Comparison of ENCODE assay signal across 10 cellular contexts in genomic region chr17:68344701-68345136, GRCh38. TPM values are rescaled to one million over a fixed set of nuclear protein-coding genes. Genes with fewer than 3 reads are reported as not detected.
A peak's percentile ranks its signal among the peaks of the same experiment; 100 is the strongest.
DNase-seq lines count a peak whose midpoint lies in the region; ATAC-seq and TF ChIP-seq lines count a peak whose summit lies in the region.
"Had no signal": no experiment of that assay in that cellular context is flagged by ENCODE, and none has a peak within 500 bp of the region (broad histone marks: within the 10 kb centered on the region; RNA-seq: fewer than 3 reads in every experiment).

No MANE protein-coding gene starts in this region.

- peak; percentile 85 for DNase-seq in Jurkat, Clone E6-1 (ENCODE audit: low read depth, low spot score)
- DNase-seq in WTC11 (ENCODE audit: low spot score) (no peak), OCI-M1 (lab: John Stamatoyannopoulos, UW) (no peak), esophagus muscularis mucosa (ENCODE audit: extremely low spot score) (no peak), Right ventricle myocardium superior (no peak)
- peak; percentile 62 for DNase-seq in activated naive CD8-positive, alpha-beta T cell treated with anti-CD3 and anti-CD28 coated beads, Interleukin-2, amount 10 ng/mL, durations not matched to agents 7 days and 5 days
- DNase-seq in stimulated activated CD8-positive, alpha-beta memory T cell treated with anti-CD3 and anti-CD28 coated beads, Interleukin-4, amount 100 ng/mL, for 24 hours (ENCODE audit: low read depth), result peak; percentile 19
- DNase-seq: glutamatergic neuron had no signal

- no peaks in the 10 kb centered on the region for H3K9me3 Mint-ChIP-seq in WTC11
- no peaks in the 10 kb centered on the region for H3K9me3 Mint-ChIP-seq in activated naive CD8-positive, alpha-beta T cell treated with anti-CD3 and anti-CD28 coated beads, Interleukin-2, amount 10 ng/mL, durations not matched to agents 7 days and 5 days

- H3K27me3 ChIP-seq in esophagus muscularis mucosa, result no peaks in the 10 kb centered on the region
- H3K27me3 ChIP-seq: ascending aorta had no signal

- H3K4me3 ChIP-seq in Jurkat, Clone E6-1 (ENCODE audit: low read length), result peak overlapping the region; percentile 30
- no peak overlapping the region for H3K4me3 ChIP-seq in esophagus muscularis mucosa
- H3K4me3 ChIP-seq: ascending aorta had no signal

- H3K4me3 Mint-ChIP-seq in WTC11, result no peak overlapping the region
- H3K4me3 Mint-ChIP-seq in activated naive CD8-positive, alpha-beta T cell treated with anti-CD3 and anti-CD28 coated beads, Interleukin-2, amount 10 ng/mL, durations not matched to agents 7 days and 5 days, result peak overlapping the region; percentile 60

- peaks cover 5% of the 10 kb centered on the region for H3K4me1 Mint-ChIP-seq in WTC11
- H3K4me1 Mint-ChIP-seq in activated naive CD8-positive, alpha-beta T cell treated with anti-CD3 and anti-CD28 coated beads, Interleukin-2, amount 10 ng/mL, durations not matched to agents 7 days and 5 days, result peaks cover 65% of the 10 kb centered on the region

- WGBS in esophagus muscularis mucosa, result 88% methylated on average over 3 of the region's 4 CpGs

- no peak for TF ChIP-seq CTCF in WTC11 (IDR thresholded peaks at IDR 0.05)
- TF ChIP-seq CTCF in esophagus muscularis mucosa (IDR thresholded peaks at IDR 0.05), result no peak

- H3K9me3 ChIP-seq in esophagus muscularis mucosa, result no peaks in the 10 kb centered on the region
- H3K9me3 ChIP-seq: ascending aorta had no signal

- no peak overlapping the region for H3K27ac Mint-ChIP-seq in WTC11
- H3K27ac Mint-ChIP-seq in activated naive CD8-positive, alpha-beta T cell treated with anti-CD3 and anti-CD28 coated beads, Interleukin-2, amount 10 ng/mL, durations not matched to agents 7 days and 5 days, result peak overlapping the region; percentile 85

- POLR2A ChIA-PET in WTC11 (lab: Charles Lee), result no interaction called here
- POLR2A ChIA-PET in activated naive CD8-positive, alpha-beta T cell treated with anti-CD3 and anti-CD28 coated beads, Interleukin-2, amount 10 ng/mL, durations not matched to agents 7 days and 5 days (lab: Charles Lee), result interaction anchor here (0.8 to 5.0 kb wide), 8 partner anchors 12 to 143 kb away, joined by 3 to 55 read pairs (median 3); partner anchors contain the start of genes AMZ2, ARSG, SLC16A6 and WIPI1

- H3K36me3 Mint-ChIP-seq in WTC11, result no peaks in the 10 kb centered on the region
- peaks cover 6% of the 10 kb centered on the region for H3K36me3 Mint-ChIP-seq in activated naive CD8-positive, alpha-beta T cell treated with anti-CD3 and anti-CD28 coated beads, Interleukin-2, amount 10 ng/mL, durations not matched to agents 7 days and 5 days

- CTCF ChIA-PET in WTC11 (lab: Charles Lee), result interaction anchor here (0.5 to 1.4 kb wide), 2 partner anchors 54 to 60 kb away, joined by 3 to 6 read pairs; no protein-coding TSS in a partner anchor

- peak; percentile 51 for ATAC-seq in WTC11
- peak; percentile 37 for ATAC-seq in activated naive CD8-positive, alpha-beta T cell treated with anti-CD3 and anti-CD28 coated beads, Interleukin-2, amount 10 ng/mL, durations not matched to agents 7 days and 5 days (ENCODE audit: low read depth)
- no peak for ATAC-seq in HG03342 (IDR thresholded peaks at IDR 0.05; ENCODE audit: unreplicated experiment)
- no peak for ATAC-seq in Right ventricle myocardium superior (ENCODE audit: poor library complexity)

- no peak overlapping the region for H3K27ac ChIP-seq in esophagus muscularis mucosa (replicated peaks in 1 of 4)
- H3K27ac ChIP-seq: ascending aorta had no signal

- TF ChIP-seq EP300 in esophagus muscularis mucosa (IDR thresholded peaks at IDR 0.05), result no peak

- TF ChIP-seq POLR2A in esophagus muscularis mucosa (IDR thresholded peaks at IDR 0.05; ENCODE audit: low read depth), result no peak

- peaks cover 0 to 3% (median 0%) of the 10 kb centered on the region in 4 donors for H3K36me3 ChIP-seq in esophagus muscularis mucosa
- H3K36me3 ChIP-seq: ascending aorta had no signal

- H3K27me3 Mint-ChIP-seq in WTC11 (ENCODE audit: low read depth), result no peaks in the 10 kb centered on the region
- H3K27me3 Mint-ChIP-seq in activated naive CD8-positive, alpha-beta T cell treated with anti-CD3 and anti-CD28 coated beads, Interleukin-2, amount 10 ng/mL, durations not matched to agents 7 days and 5 days, result no peaks in the 10 kb centered on the region

- no peaks in the 10 kb centered on the region for H3K4me1 ChIP-seq in esophagus muscularis mucosa
- H3K4me1 ChIP-seq: ascending aorta had no signal

- intact Hi-C loops in esophagus muscularis mucosa (cut with DNase I), result no loop called here
- intact Hi-C loops in Right ventricle myocardium superior (cut with DNase I), result no loop called here

TF ChIP-seq in WTC11, 78 proteins besides CTCF, POLR2A, EP300 and RAD21:
- TF ChIP-seq PREB (CRISPR knock-in tag; IDR thresholded peaks at IDR 0.05; ENCODE audit: borderline replicate concordance) (no peak), TEAD1 (CRISPR knock-in tag; IDR thresholded peaks at IDR 0.05) (no peak), ZNF317 (CRISPR knock-in tag; IDR thresholded peaks at IDR 0.05; ENCODE audit: borderline replicate concordance, low read depth) (no peak), MYBL2 (CRISPR knock-in tag; IDR thresholded peaks at IDR 0.05) (no peak), OVOL2 (CRISPR knock-in tag; IDR thresholded peaks at IDR 0.05; ENCODE audit: borderline replicate concordance) (no peak), HMGA2 (CRISPR knock-in tag; IDR thresholded peaks at IDR 0.05) (no peak), KAT7 (CRISPR knock-in tag; IDR thresholded peaks at IDR 0.05; ENCODE audit: borderline replicate concordance) (no peak), GTF2I (CRISPR knock-in tag; conservative IDR thresholded peaks at IDR 0.05) (no peak)

RNA-seq across cellular contexts. Expression of gene ARSG, which starts 53.4 kb away (rescaled TPM):
- polyA plus RNA-seq in Jurkat, Clone E6-1 (2012; ENCODE audit: insufficient read depth, insufficient read length), result 4.5 TPM
- total RNA-seq in WTC11 (2021) (6.9 to 7.9 TPM (median 7.5 TPM) in 3 replicates), esophagus muscularis mucosa (1 to 10 TPM; 1.7 to 4.9 (median 2.8) TPM), Right ventricle myocardium superior (3.1 TPM)
- 10 to 100 TPM; 10.4 to 10.9 TPM for total RNA-seq in activated naive CD8-positive, alpha-beta T cell treated with anti-CD3 and anti-CD28 coated beads, Interleukin-2, amount 10 ng/mL, durations not matched to agents 7 days and 5 days

RNA-seq across cellular contexts. Expression of gene SLC16A6, which starts 53.8 kb away (rescaled TPM):
- not detected for polyA plus RNA-seq in Jurkat, Clone E6-1 (2012; ENCODE audit: insufficient read depth, insufficient read length)
- total RNA-seq in WTC11 (2021), result 0.14 to 0.22 TPM (median 0.16 TPM) in 3 replicates
- total RNA-seq in activated naive CD8-positive, alpha-beta T cell treated with anti-CD3 and anti-CD28 coated beads, Interleukin-2, amount 10 ng/mL, durations not matched to agents 7 days and 5 days, result 1 to 10 TPM; 5.8 to 6.5 TPM
- under 1 TPM in 3 of 4 donors, not detected in 1; 0.33 to 0.42 (median 0.34) TPM for total RNA-seq in esophagus muscularis mucosa
- total RNA-seq in Right ventricle myocardium superior, result 0.16 TPM
- total RNA-seq: ascending aorta had no signal

Comparison
In these comparisons a context has a peak if more than half of its experiments do, and no peak if none do; other contexts are left out.
1. DNase-seq: peak in Jurkat, Clone E6-1 (single experiment), activated naive CD8-positive, alpha-beta T cell treated with anti-CD3 and anti-CD28 coated beads, Interleukin-2, amount 10 ng/mL, durations not matched to agents 7 days and 5 days (single experiment) and stimulated activated CD8-positive, alpha-beta memory T cell treated with anti-CD3 and anti-CD28 coated beads, Interleukin-4, amount 100 ng/mL, for 24 hours (single experiment); none in WTC11 (single experiment), OCI-M1 (single experiment), esophagus muscularis mucosa (single experiment) and Right ventricle myocardium superior (single experiment).
2. ATAC-seq: peak in WTC11 (single experiment) and activated naive CD8-positive, alpha-beta T cell treated with anti-CD3 and anti-CD28 coated beads, Interleukin-2, amount 10 ng/mL, durations not matched to agents 7 days and 5 days (single experiment); none in HG03342 (single experiment) and Right ventricle myocardium superior (single experiment).